1 cellular context compared by ENCODE assay signal in the genomic region with DNA sequence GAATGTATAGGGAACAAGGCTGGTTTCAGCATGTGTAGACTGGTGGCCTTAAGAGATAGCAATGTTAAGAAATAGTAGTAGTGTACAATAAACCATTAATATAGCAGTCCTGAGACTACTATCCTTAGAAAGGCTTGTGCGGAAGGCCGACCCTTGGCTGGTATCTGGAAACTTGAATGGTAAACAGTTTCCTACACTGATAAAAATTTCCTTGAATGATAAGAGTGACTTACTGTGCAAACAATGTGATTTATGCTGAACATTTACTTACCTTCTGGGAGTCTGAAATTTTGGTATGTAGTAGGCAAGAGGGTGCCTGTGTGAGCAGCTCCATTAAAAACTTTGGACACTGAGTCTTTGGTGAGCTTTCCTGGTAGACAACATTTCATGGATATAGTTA.
TF ChIP-seq lines count a peak whose summit lies in the region.

No MANE protein-coding gene starts in this region.

TF ChIP-seq in K562, 482 proteins besides CTCF, POLR2A, EP300 and RAD21:
- peak; percentile 34; the same call in 1 of the 2 replicates for TF ChIP-seq TCF3 (CRISPR knock-in tag; IDR thresholded peaks at IDR 0.05)
- TF ChIP-seq PURB (CRISPR knock-in tag; IDR thresholded peaks at IDR 0.05; ENCODE audit: low read depth), result no peak
